Comparison of ENCODE assay signal across 2 cellular contexts in the genomic region with DNA sequence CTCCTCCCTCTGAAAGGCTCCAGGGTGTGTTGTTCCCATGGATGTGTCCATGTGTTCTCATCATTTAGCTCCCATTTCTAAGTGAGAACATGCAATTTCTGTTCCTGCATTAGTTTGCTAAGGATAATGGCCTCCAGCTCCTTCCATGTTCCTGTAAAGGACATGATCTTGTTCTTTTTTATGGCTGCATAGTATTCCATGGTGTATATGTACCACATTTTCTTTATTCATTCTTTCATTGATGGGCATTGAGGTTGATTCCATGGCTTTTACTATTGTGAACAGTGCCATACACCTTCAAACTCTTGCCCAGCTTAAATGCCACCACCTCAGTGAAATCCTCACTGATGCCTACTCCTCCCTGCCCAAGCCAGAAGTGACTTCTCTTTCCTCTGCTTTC.
TF ChIP-seq lines count a peak whose summit lies in the region.

No MANE protein-coding gene starts in this region.

TF ChIP-seq in SK-N-SH treated with all-trans-retinoic acid at 6 μM for 48 hours, 23 proteins besides CTCF, POLR2A, EP300 and RAD21:
- peak; percentile 54; the same call in 1 of the 2 replicates for TF ChIP-seq ZNF8 (CRISPR knock-in tag; IDR thresholded peaks at IDR 0.05)
- TF ChIP-seq, protein P1, sequence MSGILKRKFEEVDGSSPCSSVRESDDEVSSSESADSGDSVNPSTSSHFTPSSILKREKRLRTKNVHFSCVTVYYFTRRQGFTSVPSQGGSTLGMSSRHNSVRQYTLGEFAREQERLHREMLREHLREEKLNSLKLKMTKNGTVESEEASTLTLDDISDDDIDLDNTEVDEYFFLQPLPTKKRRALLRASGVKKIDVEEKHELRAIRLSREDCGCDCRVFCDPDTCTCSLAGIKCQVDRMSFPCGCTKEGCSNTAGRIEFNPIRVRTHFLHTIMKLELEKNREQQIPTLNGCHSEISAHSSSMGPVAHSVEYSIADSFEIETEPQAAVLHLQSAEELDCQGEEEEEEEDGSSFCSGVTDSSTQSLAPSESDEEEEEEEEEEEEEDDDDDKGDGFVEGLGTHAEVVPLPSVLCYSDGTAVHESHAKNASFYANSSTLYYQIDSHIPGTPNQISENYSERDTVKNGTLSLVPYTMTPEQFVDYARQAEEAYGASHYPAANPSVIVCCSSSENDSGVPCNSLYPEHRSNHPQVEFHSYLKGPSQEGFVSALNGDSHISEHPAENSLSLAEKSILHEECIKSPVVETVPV (CRISPR knock-in tag; IDR thresholded peaks at IDR 0.05), result no peak

TF ChIP-seq in SK-N-SH, 30 proteins besides CTCF, POLR2A, EP300 and RAD21:
- TF ChIP-seq TEAD4 (IDR thresholded peaks at IDR 0.05; ENCODE audit: borderline replicate concordance, insufficient read depth) (no peak), YY1 (IDR thresholded peaks at IDR 0.05; ENCODE audit: low read depth) (no peak)
